Comparison of ENCODE assay signal across 11 cellular contexts in the genomic region with DNA sequence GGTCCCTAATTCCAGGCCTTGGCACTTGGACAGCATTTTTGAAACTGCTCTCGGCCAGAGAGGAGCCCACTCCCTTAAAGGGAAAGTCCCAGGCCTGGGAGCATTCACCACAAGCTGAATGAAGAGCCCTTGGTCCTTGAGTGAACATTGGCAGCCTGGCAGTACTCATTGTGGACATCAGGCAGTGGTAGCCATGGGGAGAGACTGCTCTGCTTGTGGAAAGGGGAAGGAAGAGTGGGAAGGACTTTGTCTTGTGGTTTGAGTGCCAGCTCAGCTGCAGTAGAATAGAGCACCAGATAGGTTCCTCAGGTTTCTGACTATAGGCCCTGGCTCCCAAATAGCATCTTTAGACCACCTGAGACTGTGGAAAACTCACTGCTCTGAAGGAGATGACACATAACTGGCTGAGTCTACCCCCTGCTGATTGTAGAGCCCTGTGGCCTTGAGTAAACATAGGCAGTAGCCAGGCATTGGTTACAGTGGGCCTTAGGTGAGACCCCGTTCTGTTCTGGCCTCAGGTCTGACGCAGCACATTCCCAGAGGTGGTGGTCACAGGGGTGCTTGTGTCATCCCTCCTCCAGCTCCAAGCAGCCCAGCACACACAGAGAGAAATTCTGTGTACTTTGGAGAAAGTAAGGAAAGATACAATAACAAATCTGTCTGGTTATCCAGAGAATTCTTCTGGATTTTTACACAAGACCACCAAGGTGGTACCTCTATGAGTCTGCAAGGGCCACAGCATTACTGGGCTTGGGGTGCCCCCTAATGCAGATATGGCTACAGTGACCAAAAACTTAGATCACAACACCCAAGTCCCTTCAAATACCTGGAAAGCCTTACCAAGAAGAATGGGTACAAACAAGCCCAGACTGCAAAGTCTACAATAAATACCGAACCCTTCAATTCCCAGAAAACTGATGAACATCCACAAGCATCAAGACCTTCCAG.
A peak's percentile ranks its signal among the peaks of the same experiment; 100 is the strongest.
DNase-seq lines count a peak whose midpoint lies in the region; ATAC-seq, FAIRE-seq and TF ChIP-seq lines count a peak whose summit lies in the region.
"Had no signal": no experiment of that assay in that cellular context is flagged by ENCODE, and none has a peak within 500 bp of the region (broad histone marks: within the 10 kb centered on the region; RNA-seq: fewer than 3 reads in every experiment).

No MANE protein-coding gene starts in this region.

- no peak for FAIRE-seq in GM12892 (lab: Jason Lieb, UNC)

- TF ChIP-seq CTCF in chondrocyte (IDR thresholded peaks at IDR 0.05) (peak; percentile 70), nephron progenitor cell (IDR thresholded peaks at IDR 0.05) (no peak)

- no peak for TF ChIP-seq POLR2A in GM12892 (IDR thresholded peaks at IDR 0.05; ENCODE audit: low read depth, low read length)

- H3K27me3 Mint-ChIP-seq in chondrocyte (ENCODE audit: low read depth) (no peaks in the 10 kb centered on the region), nephron progenitor cell (ENCODE audit: low read depth, poor library complexity) (no peaks in the 10 kb centered on the region)
- H3K27me3 Mint-ChIP-seq: stimulated activated naive CD8-positive, alpha-beta T cell treated with anti-CD3 and anti-CD28 coated beads, Interleukin-15, Interleukin-2, amounts not matched to agents 100 ng/mL and 50 ng/mL, for 24 hours had no signal

- in situ Hi-C loops in KBM-7 (cut with MboI; ENCODE audit: low pct_unique_long_range_greater_than_20kb, low sequenced_read_pairs): no loop called here

- H3K27ac Mint-ChIP-seq in chondrocyte (ENCODE audit: unreplicated experiment) (no peak overlapping the region), nephron progenitor cell (no peak overlapping the region)
- H3K27ac Mint-ChIP-seq: stimulated activated naive CD8-positive, alpha-beta T cell treated with anti-CD3 and anti-CD28 coated beads, Interleukin-15, Interleukin-2, amounts not matched to agents 100 ng/mL and 50 ng/mL, for 24 hours had no signal

- H3K4me1 Mint-ChIP-seq in chondrocyte (ENCODE audit: low read depth) (peaks cover 16% of the 10 kb centered on the region), nephron progenitor cell (no peaks in the 10 kb centered on the region)

- H3K9me3 Mint-ChIP-seq in chondrocyte (ENCODE audit: low read depth): peaks cover 11% of the 10 kb centered on the region
- peaks cover 20% of the 10 kb centered on the region for H3K9me3 Mint-ChIP-seq in nephron progenitor cell

- DNase-seq in EL: peak; percentile 78
- DNase-seq in KBM-7: peak; percentile 44
- no peak for DNase-seq in chondrocyte (ENCODE audit: low spot score)
- peak; percentile 10 for DNase-seq in nephron progenitor cell
- no peak for DNase-seq in effector CD8-positive, alpha-beta T cell (lab: John Stamatoyannopoulos, UW)
- no peak for DNase-seq in GM12892 (ENCODE audit: insufficient read length)
- no peak for DNase-seq in LoVo (ENCODE audit: low spot score)
- DNase-seq: aorta, NCI-H1436 had no signal

- H3K36me3 Mint-ChIP-seq in chondrocyte (ENCODE audit: low read depth) (peaks cover 3% of the 10 kb centered on the region), nephron progenitor cell (ENCODE audit: low read depth) (no peaks in the 10 kb centered on the region)

- no peak for ATAC-seq in HG03280 (IDR thresholded peaks at IDR 0.05; ENCODE audit: unreplicated experiment)

- no peak overlapping the region for H3K4me3 Mint-ChIP-seq in chondrocyte (ENCODE audit: unreplicated experiment)
- no peak overlapping the region for H3K4me3 Mint-ChIP-seq in nephron progenitor cell
- H3K4me3 Mint-ChIP-seq: stimulated activated naive CD8-positive, alpha-beta T cell treated with anti-CD3 and anti-CD28 coated beads, Interleukin-15, Interleukin-2, amounts not matched to agents 100 ng/mL and 50 ng/mL, for 24 hours had no signal

Comparison
In these comparisons a context has a peak if more than half of its experiments do, and no peak if none do; other contexts are left out.
1. DNase-seq: peak in EL (single experiment), KBM-7 (single experiment) and nephron progenitor cell (single experiment); none in chondrocyte (single experiment), effector CD8-positive, alpha-beta T cell (single experiment), GM12892 (single experiment) and LoVo (single experiment).